ENCODE assay signal across 26 cellular contexts in genomic region chr4:100509386-100509785, GRCh38. TPM values are rescaled to one million over a fixed set of nuclear protein-coding genes. Genes with fewer than 3 reads are reported as not detected.
"Had no signal": no experiment of that assay in that cellular context is flagged by ENCODE, and none has a peak within 500 bp of the region (broad histone marks: within the 10 kb centered on the region; RNA-seq: fewer than 3 reads in every experiment).

No MANE protein-coding gene starts in this region.

- H3K4me1 Mint-ChIP-seq: IgD-negative memory B cell had no signal

- H3K27ac ChIP-seq: HL-60, KMS-11, RWPE1 had no signal

- DNase-seq: Kasumi-1; MM.1S; NCI-H1092 treated with DMSO at 0.1 percent for 48 hours; NCI-H1436; NCI-H187; NCI-H2029; NCI-H2081 treated with DMSO at 0.1 percent for 48 hours; NCI-H2171; NCI-H226; NCI-H446; NCI-H510A; NCI-H524 treated with DMSO at 0.1 percent for 48 hours; NCI-H69; NCI-H774; NK-92 treated with Interleukin-12 subunit alpha and Interleukin-12 subunit beta, amount 100 ng/mL, for 24 hours; PC-3; SHP77 had no signal

- H3K4me2 ChIP-seq: KMS-11 had no signal

- H3K27ac Mint-ChIP-seq: IgD-negative memory B cell had no signal

- H3K9me3 Mint-ChIP-seq: IgD-negative memory B cell had no signal

- H3K4me3 Mint-ChIP-seq: IgD-negative memory B cell had no signal

- ATAC-seq: K562, Panc1, PC-3, SK-N-SH treated with all-trans-retinoic acid at 6 μM for 48 hours had no signal

- H3K4me3 ChIP-seq: K562 had no signal

- H3K9ac ChIP-seq: KMS-11 had no signal

- H3K36me3 Mint-ChIP-seq: IgD-negative memory B cell had no signal

RNA-seq across cellular contexts. Expression of gene EMCN, which starts 8.4 kb away (rescaled TPM):
- total RNA-seq: K562, OCI-LY7, PC-3, SK-MEL-5 had no signal
- polyA plus RNA-seq: IgD-negative memory B cell, K562 had no signal
